18 cellular contexts compared by ENCODE assay signal in the genomic region with DNA sequence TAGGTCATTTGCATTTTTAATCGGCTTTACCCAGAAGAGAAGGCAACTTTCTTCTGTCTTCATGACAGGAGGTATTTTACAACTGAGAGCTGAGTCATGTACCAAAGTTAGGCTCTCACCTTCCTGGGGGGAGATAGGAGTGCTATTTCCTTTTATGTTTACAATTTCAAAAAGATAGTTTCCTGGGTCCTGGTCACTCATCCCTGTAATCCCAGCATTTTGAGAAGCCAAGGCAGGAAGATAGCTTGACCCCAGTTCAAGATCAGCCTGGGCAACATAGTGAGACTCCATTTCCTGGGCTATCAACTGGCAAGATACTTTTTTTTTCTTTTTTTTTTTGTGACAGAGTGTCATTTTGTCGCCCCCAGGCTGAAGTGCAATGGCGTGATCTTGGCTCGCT. TPM values are rescaled to one million over a fixed set of nuclear protein-coding genes. Genes with fewer than 3 reads are reported as not detected.
A peak's percentile ranks its signal among the peaks of the same experiment; 100 is the strongest.
DNase-seq lines count a peak whose midpoint lies in the region; ATAC-seq and TF ChIP-seq lines count a peak whose summit lies in the region.
"Had no signal": no experiment of that assay in that cellular context is flagged by ENCODE, and none has a peak within 500 bp of the region (broad histone marks: within the 10 kb centered on the region; RNA-seq: fewer than 3 reads in every experiment).

No MANE protein-coding gene starts in this region.

- BruUV-seq in A673 (replicated peaks; lab: Mats Ljungman, UMichigan): no TSS peak

- DNase-seq in A673 (ENCODE audit: low spot score) (peak; percentile 23), NCI-H226 (peak; percentile 24), prostate gland (ENCODE audit: low spot score) (no peak)
- no peak for DNase-seq in stimulated activated naive B cell treated with anti-CD40 and anti-IgM and Interleukin-4, amounts not matched to agents 10 μg/mL and 1 μg/mL and 100 μg/mL, for 72 hours
- DNase-seq: CD8-positive, alpha-beta T cell; COR-L47; DMS153; DMS79 treated with DMSO at 0.1 percent for 48 hours; EL; HFFc6 had no signal

- H3K4me1 ChIP-seq in A673 (ENCODE audit: insufficient read depth, low read length, poor library complexity, severe bottlenecking): no peaks in the 10 kb centered on the region
- peaks cover 3% of the 10 kb centered on the region for H3K4me1 ChIP-seq in prostate gland (replicated peaks)
- H3K4me1 ChIP-seq: A549 had no signal

- CTCF ChIA-PET in A673 (lab: Charles Lee): interaction anchor here (0.6 to 0.7 kb wide), 2 partner anchors 11 to 63 kb away, joined by 3 to 5 read pairs; no protein-coding TSS in a partner anchor

- H3K9me3 ChIP-seq in A673 (ENCODE audit: low read depth, low read length, poor library complexity, severe bottlenecking) (no peaks in the 10 kb centered on the region), prostate gland (no peaks in the 10 kb centered on the region)
- H3K9me3 ChIP-seq: HAP-1 had no signal

- H3K4me3 ChIP-seq in A673 (ENCODE audit: low read depth, low read length, poor library complexity, severe bottlenecking): no peak overlapping the region
- H3K4me3 ChIP-seq in prostate gland: no peak overlapping the region
- H3K4me3 ChIP-seq: A549, HAP-1 had no signal

- no peak overlapping the region for H3K4me3 Mint-ChIP-seq in stimulated activated naive B cell treated with anti-CD40 and anti-IgM and Interleukin-4, amounts not matched to agents 10 μg/mL and 1 μg/mL and 100 μg/mL, for 72 hours
- H3K4me3 Mint-ChIP-seq: CD14-positive monocyte; CD8-positive, alpha-beta T cell; HFFc6 had no signal

- H3K27me3 Mint-ChIP-seq in stimulated activated naive B cell treated with anti-CD40 and anti-IgM and Interleukin-4, amounts not matched to agents 10 μg/mL and 1 μg/mL and 100 μg/mL, for 72 hours: peaks cover under 1 to 14% of the 10 kb centered on the region in 2 donors

- POLR2A ChIA-PET in A673 (lab: Charles Lee; ENCODE audit: low non-redundant PET): no interaction called here

- TF ChIP-seq POLR2A in prostate gland (IDR thresholded peaks at IDR 0.05): no peak

- H3K27ac ChIP-seq in A673 (ENCODE audit: low read depth, low read length, poor library complexity, severe bottlenecking) (no peak overlapping the region), prostate gland (peak overlapping the region; percentile 5 to 15)
- H3K27ac ChIP-seq: A549 had no signal

- no peaks in the 10 kb centered on the region for H3K36me3 Mint-ChIP-seq in stimulated activated naive B cell treated with anti-CD40 and anti-IgM and Interleukin-4, amounts not matched to agents 10 μg/mL and 1 μg/mL and 100 μg/mL, for 72 hours

- H3K27me3 ChIP-seq in A673 (replicated peaks; ENCODE audit: insufficient read depth, low read depth, low read length, poor library complexity) (no peaks in the 10 kb centered on the region), prostate gland (replicated peaks; ENCODE audit: insufficient read depth) (no peaks in the 10 kb centered on the region)

- 82% methylated on average over 4 of the region's 4 CpGs for WGBS in prostate gland

- no peaks in the 10 kb centered on the region for H3K9me3 Mint-ChIP-seq in stimulated activated naive B cell treated with anti-CD40 and anti-IgM and Interleukin-4, amounts not matched to agents 10 μg/mL and 1 μg/mL and 100 μg/mL, for 72 hours
- H3K9me3 Mint-ChIP-seq: CD8-positive, alpha-beta T cell had no signal

- peaks cover 17 to 39% of the 10 kb centered on the region in 2 donors for H3K4me1 Mint-ChIP-seq in stimulated activated naive B cell treated with anti-CD40 and anti-IgM and Interleukin-4, amounts not matched to agents 10 μg/mL and 1 μg/mL and 100 μg/mL, for 72 hours

- H3K36me3 ChIP-seq in A673 (ENCODE audit: insufficient read depth, low read length, poor library complexity, severe bottlenecking): no peaks in the 10 kb centered on the region
- H3K36me3 ChIP-seq in prostate gland: no peaks in the 10 kb centered on the region
- H3K36me3 ChIP-seq: HAP-1 had no signal

- ATAC-seq in esophagus mucosa: peak; percentile 35
- ATAC-seq in stimulated activated naive B cell treated with anti-CD40 and anti-IgM and Interleukin-4, amounts not matched to agents 10 μg/mL and 1 μg/mL and 100 μg/mL, for 72 hours (replicated peaks): no peak
- ATAC-seq in HG03520 (IDR thresholded peaks at IDR 0.05; ENCODE audit: unreplicated experiment): no peak
- no peak for ATAC-seq in GM19455 (IDR thresholded peaks at IDR 0.05; ENCODE audit: unreplicated experiment)
- ATAC-seq: A549; CD8-positive, alpha-beta T cell; HepG2 had no signal

- intact Hi-C loops in A673 (cut with micrococcal nuclease; ENCODE audit: unreplicated experiment) (no loop called here), prostate gland (cut with DNase I) (no loop called here)

- no peak overlapping the region for H3K27ac Mint-ChIP-seq in stimulated activated naive B cell treated with anti-CD40 and anti-IgM and Interleukin-4, amounts not matched to agents 10 μg/mL and 1 μg/mL and 100 μg/mL, for 72 hours
- H3K27ac Mint-ChIP-seq: CD14-positive monocyte; CD8-positive, alpha-beta T cell; HFFc6 had no signal

- no peak for TF ChIP-seq CTCF in A673 (conservative IDR thresholded peaks at IDR 0.05; ENCODE audit: low read depth, low read length)
- no peak for TF ChIP-seq CTCF in prostate gland (IDR thresholded peaks at IDR 0.05)

RNA-seq across cellular contexts. Expression of gene LYPD3, which starts 7.6 kb away (rescaled TPM):
- total RNA-seq in A673 (2021): 0.21 and 0.31 TPM in 2 replicates
- 739 TPM for total RNA-seq in esophagus mucosa
- 10 to 100 TPM in 1 of 2 donors, 1 to 10 TPM in 1; 9.8 to 27.6 TPM for total RNA-seq in prostate gland

RNA-seq across cellular contexts. Expression of gene TEX101, which starts 43.1 kb away (rescaled TPM):
- total RNA-seq in A673 (2021): not detected in 2 replicates
- total RNA-seq in esophagus mucosa: 3.3 TPM
- 10 to 100 TPM in 1 of 2 donors, not detected in 1; 26.0 TPM for total RNA-seq in prostate gland
- total RNA-seq: CD8-positive, alpha-beta T cell; H1; HepG2; HFFc6 had no signal

RNA-seq across cellular contexts. Expression of gene PHLDB3, which starts 46.7 kb away (rescaled TPM):
- total RNA-seq in A673 (2021) (9.0 and 11.2 TPM in 2 replicates), esophagus mucosa (52.2 TPM), prostate gland (10 to 100 TPM; 43.5 to 54.5 TPM)

Comparison
In these comparisons a context has a peak if more than half of its experiments do, and no peak if none do; other contexts are left out.
1. DNase-seq: peak in A673 (single experiment) and NCI-H226 (single experiment); none in prostate gland (single experiment) and stimulated activated naive B cell treated with anti-CD40 and anti-IgM and Interleukin-4, amounts not matched to agents 10 μg/mL and 1 μg/mL and 100 μg/mL, for 72 hours (single experiment).
2. RNA of gene LYPD3, which starts 7.6 kb away (total RNA-seq): 739 TPM in esophagus mucosa (single experiment); 9.8 to 27.6 TPM in prostate gland and 0.21 to 0.31 TPM in A673; every median in the first group is over 10 times any median in the second.